Comparison of ENCODE assay signal across 8 cellular contexts in the genomic region with DNA sequence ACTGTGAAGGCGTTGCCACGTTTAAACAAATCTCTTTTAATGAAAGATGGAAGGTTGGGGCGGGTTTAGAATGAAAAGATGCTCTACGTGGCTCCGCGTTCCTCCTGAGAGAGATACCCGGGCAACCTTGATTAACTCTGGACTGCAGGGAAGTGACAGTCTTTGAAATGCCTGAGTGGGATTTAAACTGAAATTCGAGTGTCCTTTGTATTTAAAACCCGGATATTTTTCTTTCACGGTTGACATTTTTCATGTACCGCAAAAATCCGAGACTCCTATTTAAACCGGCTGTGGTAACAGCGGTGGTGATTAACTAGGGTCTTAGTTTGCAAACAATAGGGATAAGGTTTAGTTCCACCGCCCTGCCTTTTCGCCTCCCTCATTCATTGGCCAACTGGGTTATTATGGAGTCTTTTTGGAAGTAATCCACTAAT. TPM values are rescaled to one million over a fixed set of nuclear protein-coding genes. Genes with fewer than 3 reads are reported as not detected.
DNase-seq lines count a peak whose midpoint lies in the region; ATAC-seq and TF ChIP-seq lines count a peak whose summit lies in the region.

No MANE protein-coding gene starts in this region.

- H3K9me3 Mint-ChIP-seq in T-cell (no peaks in the 10 kb centered on the region), neural progenitor cell (peaks cover 18% of the 10 kb centered on the region)

- H3K36me3 Mint-ChIP-seq in T-cell, result peaks cover 26% of the 10 kb centered on the region
- peaks cover 30% of the 10 kb centered on the region for H3K36me3 Mint-ChIP-seq in neural progenitor cell

- H3K27ac ChIP-seq in neural progenitor cell, result peak overlapping the region; percentile 53

- H3K27me3 Mint-ChIP-seq in T-cell (no peaks in the 10 kb centered on the region), neural progenitor cell (ENCODE audit: insufficient read depth, low read depth) (peaks cover 2% of the 10 kb centered on the region)

- TF ChIP-seq CTCF in BE2C (IDR thresholded peaks at IDR 0.05; ENCODE audit: low read depth, low read length) (no peak), fibroblast of mammary gland (conservative IDR thresholded peaks at IDR 0.05; ENCODE audit: control insufficient read depth, insufficient read depth, low read depth, low read length) (no peak), neural progenitor cell (IDR thresholded peaks at IDR 0.05) (no peak)

- peaks cover 17% of the 10 kb centered on the region for H3F3A ChIP-seq in neural progenitor cell (ENCODE audit: low read depth)

- POLR2A ChIA-PET in T-cell (lab: Charles Lee), result no interaction called here

- H3K9me3 ChIP-seq in BE2C, result no peaks in the 10 kb centered on the region
- H3K9me3 ChIP-seq in neural progenitor cell (ENCODE audit: low read depth), result no peaks in the 10 kb centered on the region

- H3K4me2 ChIP-seq in neural progenitor cell, result peak overlapping the region; percentile 94

- H3K36me3 ChIP-seq in BE2C (peaks cover 4% of the 10 kb centered on the region; the same call in 1 of the 2 replicates), neural progenitor cell (peaks cover 8% of the 10 kb centered on the region)

- peak overlapping the region; percentile 61 for H3K9ac ChIP-seq in neural progenitor cell

- DNase-seq in BE2C (no peak), KBM-7 (peak; percentile 49), T-cell (no peak), fibroblast of mammary gland (ENCODE audit: low read depth) (peak; percentile 46), neural progenitor cell (ENCODE audit: low spot score) (peak; percentile 75), NCI-H226 (no peak)

- H2AFZ ChIP-seq in neural progenitor cell (replicated peaks), result peak overlapping the region; percentile 80

- CTCF ChIA-PET in T-cell (lab: Charles Lee), result no interaction called here

- H3K27ac Mint-ChIP-seq in T-cell (peak overlapping the region; percentile 96 to 97), neural progenitor cell (peak overlapping the region; percentile 94)

- H3K4me3 ChIP-seq in BE2C (ENCODE audit: low read depth, low read length) (peak overlapping the region; percentile 98), fibroblast of mammary gland (ENCODE audit: control insufficient read depth, low read depth, low read length) (peak overlapping the region; percentile 97), neural progenitor cell (peak overlapping the region; percentile 98)

- peak; percentile 24 for ATAC-seq in GM19351 (IDR thresholded peaks at IDR 0.05; ENCODE audit: unreplicated experiment)
- peak; percentile 20 to 32 (median 26) for ATAC-seq in T-cell (replicated peaks in 1 of 4)
- ATAC-seq in GM21423 (IDR thresholded peaks at IDR 0.05; ENCODE audit: unreplicated experiment), result no peak

- H3K27me3 ChIP-seq in BE2C (no peaks in the 10 kb centered on the region), neural progenitor cell (no peaks in the 10 kb centered on the region)

- no peaks in the 10 kb centered on the region for H3K4me1 ChIP-seq in BE2C
- peaks cover 15% of the 10 kb centered on the region for H3K4me1 ChIP-seq in neural progenitor cell

- H3K79me2 ChIP-seq in neural progenitor cell (ENCODE audit: low read depth), result peaks cover 57% of the 10 kb centered on the region

- H4K20me1 ChIP-seq in neural progenitor cell (ENCODE audit: low read depth), result peaks cover 42% of the 10 kb centered on the region

- H3K4me3 Mint-ChIP-seq in T-cell, result peak overlapping the region; percentile 97 to 100 (median 100)
- peak overlapping the region; percentile 100 for H3K4me3 Mint-ChIP-seq in neural progenitor cell

- peaks cover 33 to 39% (median 36%) of the 10 kb centered on the region in 3 donors for H3K4me1 Mint-ChIP-seq in T-cell
- H3K4me1 Mint-ChIP-seq in neural progenitor cell, result peaks cover 19% of the 10 kb centered on the region

- in situ Hi-C loops in KBM-7 (cut with MboI; ENCODE audit: low pct_unique_long_range_greater_than_20kb, low sequenced_read_pairs), result no loop called here

RNA-seq across cellular contexts. Expression of gene G2E3, which starts 0.7 kb away (rescaled TPM):
- polyA plus RNA-seq in BE2C (2012; ENCODE audit: insufficient read depth, insufficient read length, low read depth), result 5.8 TPM
- total RNA-seq in T-cell (10 to 100 TPM; 21.7 to 28.2 (median 24.1) TPM), neural progenitor cell (ENCODE audit: low replicate concordance) (95.4 and 135 TPM in 2 replicates)

Comparison
In these comparisons a context has a peak if more than half of its experiments do, and no peak if none do; other contexts are left out.
1. DNase-seq: peak in KBM-7 (single experiment), fibroblast of mammary gland (single experiment) and neural progenitor cell (single experiment); none in BE2C (single experiment), T-cell (0 of 34) and NCI-H226 (single experiment).
2. Peak in every context shown above with its lines, with median percentiles within 50 percentile points of each other: H3K4me3 ChIP-seq.